ENCODE assay signal across 8 cellular contexts in genomic region chr11:554824-555499, GRCh38. TPM values are rescaled to one million over a fixed set of nuclear protein-coding genes. Genes with fewer than 3 reads are reported as not detected.
DNase-seq lines count a peak whose midpoint lies in the region; ATAC-seq and TF ChIP-seq lines count a peak whose summit lies in the region.

No MANE protein-coding gene starts in this region.

- H3K27me3 ChIP-seq in esophagus squamous epithelium, result peaks cover 0 to 93% (median 3%) of the 10 kb centered on the region in 4 donors
- peaks cover 47% of the 10 kb centered on the region for H3K27me3 ChIP-seq in neural progenitor cell

- H4K20me1 ChIP-seq in neural progenitor cell (ENCODE audit: low read depth), result peaks cover 11% of the 10 kb centered on the region

- no peak overlapping the region for H3K27ac Mint-ChIP-seq in neural progenitor cell

- ATAC-seq in HG03565 (IDR thresholded peaks at IDR 0.05; ENCODE audit: unreplicated experiment), result peak; percentile 47
- no peak for ATAC-seq in HG02623 (IDR thresholded peaks at IDR 0.05; ENCODE audit: unreplicated experiment)

- no peak for TF ChIP-seq POLR2A in esophagus squamous epithelium (IDR thresholded peaks at IDR 0.05)

- no peaks in the 10 kb centered on the region for H3K36me3 ChIP-seq in esophagus squamous epithelium
- no peaks in the 10 kb centered on the region for H3K36me3 ChIP-seq in neural progenitor cell
- no peaks in the 10 kb centered on the region for H3K36me3 ChIP-seq in urinary bladder (ENCODE audit: insufficient read depth)

- H3K27me3 Mint-ChIP-seq in neural progenitor cell (ENCODE audit: insufficient read depth, low read depth), result peaks cover 15% of the 10 kb centered on the region

- no peak overlapping the region for H3K9ac ChIP-seq in neural progenitor cell

- TF ChIP-seq CTCF in GM12864 (IDR thresholded peaks at IDR 0.05; ENCODE audit: low read depth, low read length, missing control alignments), result peak; percentile 71
- peak; percentile 52 to 71 (median 64) for TF ChIP-seq CTCF in esophagus squamous epithelium (IDR thresholded peaks at IDR 0.05)
- TF ChIP-seq CTCF in neural progenitor cell (IDR thresholded peaks at IDR 0.05), result peak; percentile 64

- H3K4me1 ChIP-seq in esophagus squamous epithelium (peaks cover 16 to 34% (median 24%) of the 10 kb centered on the region in 3 donors), neural progenitor cell (peaks cover 8% of the 10 kb centered on the region), urinary bladder (ENCODE audit: insufficient read depth) (peaks cover 2% of the 10 kb centered on the region)

- WGBS in esophagus squamous epithelium, 2 donors, result 0% methylated on average over 6 to 7 of the region's 65 CpGs
- 2% methylated on average over 57 of the region's 65 CpGs for WGBS in urinary bladder

- H3K9me3 ChIP-seq in esophagus squamous epithelium (no peaks in the 10 kb centered on the region), neural progenitor cell (ENCODE audit: low read depth) (no peaks in the 10 kb centered on the region)

- H3K4me3 ChIP-seq in GM12864 (ENCODE audit: low read depth, low read length), result peak overlapping the region; percentile 46
- H3K4me3 ChIP-seq in esophagus squamous epithelium, result peak overlapping the region; percentile 27 to 62 (median 44)
- peak overlapping the region; percentile 83 for H3K4me3 ChIP-seq in neural progenitor cell
- peak overlapping the region; percentile 32 for H3K4me3 ChIP-seq in urinary bladder (ENCODE audit: low read depth, low read length)

- H3K4me1 Mint-ChIP-seq in neural progenitor cell, result peaks cover 9% of the 10 kb centered on the region

- intact Hi-C loops in esophagus squamous epithelium (cut with DNase I), result loop anchor here (5.0 kb wide), 1 partner anchor 167 kb away; no protein-coding TSS in a partner anchor

- peak overlapping the region; percentile 96 for H2AFZ ChIP-seq in neural progenitor cell (replicated peaks)

- H3K4me3 Mint-ChIP-seq in neural progenitor cell, result peak overlapping the region; percentile 77

- H3F3A ChIP-seq in neural progenitor cell (ENCODE audit: low read depth), result peaks cover 27% of the 10 kb centered on the region

- no peaks in the 10 kb centered on the region for H3K79me2 ChIP-seq in neural progenitor cell (ENCODE audit: low read depth)

- H3K36me3 Mint-ChIP-seq in neural progenitor cell, result no peaks in the 10 kb centered on the region

- H3K9me3 Mint-ChIP-seq in neural progenitor cell, result peaks cover 2% of the 10 kb centered on the region

- DNase-seq in GM12864 (ENCODE audit: low read depth) (peak; percentile 49), NOMO-1 treated with DMSO at 0.1 percent for 48 hours (lab: John Stamatoyannopoulos, UW; ENCODE audit: unreplicated experiment) (peak; percentile 56), activated T-cell treated with anti-CD3 and anti-CD28 coated beads for 1 hour (ENCODE audit: low read depth) (peak; percentile 75), esophagus squamous epithelium (lab: John Stamatoyannopoulos, UW) (no peak), neural progenitor cell (ENCODE audit: low spot score) (peak; percentile 95)

- H3K27ac ChIP-seq in esophagus squamous epithelium (peak overlapping the region in 1 of 4 donors; percentile 9), neural progenitor cell (no peak overlapping the region), urinary bladder (ENCODE audit: low read depth) (no peak overlapping the region)

- H3K4me2 ChIP-seq in neural progenitor cell, result peak overlapping the region; percentile 100

RNA-seq across cellular contexts. Expression of gene LMNTD2, which starts 5.6 kb away (rescaled TPM):
- total RNA-seq in esophagus squamous epithelium (1 to 10 TPM; 2.1 to 4.6 (median 3.8) TPM), neural progenitor cell (ENCODE audit: low replicate concordance) (1.1 and 2.5 TPM in 2 replicates), urinary bladder (0.37 TPM)
- 1.2 TPM for polyA plus RNA-seq in urinary bladder

RNA-seq across cellular contexts. Expression of gene RASSF7, which starts 5.8 kb away (rescaled TPM):
- total RNA-seq in esophagus squamous epithelium (10 to 100 TPM; 35.7 to 54.0 (median 44.4) TPM), neural progenitor cell (ENCODE audit: low replicate concordance) (12.8 and 48.3 TPM in 2 replicates), urinary bladder (3.3 TPM)
- polyA plus RNA-seq in urinary bladder, result 13.8 TPM

RNA-seq across cellular contexts. Expression of gene LRRC56, which starts 17.6 kb away (rescaled TPM):
- 1 to 10 TPM in 2 of 4 donors, under 1 TPM in 2; 0.35 to 2.3 (median 1.2) TPM for total RNA-seq in esophagus squamous epithelium
- total RNA-seq in neural progenitor cell (ENCODE audit: low replicate concordance), result 0.45 and 1.4 TPM in 2 replicates
- 0.90 TPM for total RNA-seq in urinary bladder
- polyA plus RNA-seq in urinary bladder, result 0.96 TPM

RNA-seq across cellular contexts. Expression of gene HRAS, which starts 19.6 kb away (rescaled TPM):
- total RNA-seq in esophagus squamous epithelium, result 100 to 1,000 TPM in 2 of 4 donors, 10 to 100 TPM in 2; 56.7 to 106 (median 85.2) TPM
- 21.2 and 32.3 TPM in 2 replicates for total RNA-seq in neural progenitor cell (ENCODE audit: low replicate concordance)
- 8.7 TPM for total RNA-seq in urinary bladder
- 79.0 TPM for polyA plus RNA-seq in urinary bladder

RNA-seq across cellular contexts. Expression of gene PHRF1, which starts 21.3 kb away (rescaled TPM):
- total RNA-seq in esophagus squamous epithelium (10 to 100 TPM; 11.7 to 30.6 (median 24.2) TPM), neural progenitor cell (ENCODE audit: low replicate concordance) (9.8 and 43.6 TPM in 2 replicates), urinary bladder (16.5 TPM)
- polyA plus RNA-seq in urinary bladder, result 21.1 TPM

Comparison
In these comparisons a context has a peak if more than half of its experiments do, and no peak if none do; other contexts are left out.
1. H3K4me3 ChIP-seq: peak in every context shown above with its lines; median percentile 83 in neural progenitor cell; 46 in GM12864; 44 in esophagus squamous epithelium; 32 in urinary bladder.